26 cellular contexts compared by ENCODE assay signal in genomic region chr11:115420524-115420923, GRCh38.
DNase-seq lines count a peak whose midpoint lies in the region; ATAC-seq and TF ChIP-seq lines count a peak whose summit lies in the region.
"Had no signal": no experiment of that assay in that cellular context is flagged by ENCODE, and none has a peak within 500 bp of the region (broad histone marks: within the 10 kb centered on the region; RNA-seq: fewer than 3 reads in every experiment).

No MANE protein-coding gene starts in this region.

- intact Hi-C loops in upper lobe of right lung (cut with DNase I): no loop called here

- H3K9me3 ChIP-seq in upper lobe of right lung: no peaks in the 10 kb centered on the region
- H3K9me3 ChIP-seq in SJCRH30 (replicated peaks): no peaks in the 10 kb centered on the region
- H3K9me3 ChIP-seq: body of pancreas, pancreas, right lobe of liver, vagina had no signal

- peaks cover 78% of the 10 kb centered on the region for H3K4me1 Mint-ChIP-seq in glutamatergic neuron (ENCODE audit: low read depth, unreplicated experiment)
- H3K4me1 Mint-ChIP-seq: B cell had no signal

- H3K4me3 Mint-ChIP-seq in glutamatergic neuron (ENCODE audit: unreplicated experiment): peak overlapping the region; percentile 72
- H3K4me3 Mint-ChIP-seq: B cell; mesothelial cell of epicardium; natural killer cell treated with Interleukin-12 subunit alpha and Interleukin-12 subunit beta and Interleukin-15 and Interleukin-18, amount 100 ng/mL, for 72 hours had no signal

- H3K27me3 ChIP-seq in upper lobe of right lung (no peaks in the 10 kb centered on the region), SJCRH30 (no peaks in the 10 kb centered on the region)
- H3K27me3 ChIP-seq: body of pancreas, pancreas, right lobe of liver, vagina had no signal

- no peak for ATAC-seq in GM21723 (IDR thresholded peaks at IDR 0.05; ENCODE audit: unreplicated experiment)
- ATAC-seq in upper lobe of right lung: no peak
- ATAC-seq: body of pancreas; K562; left lobe of liver; natural killer cell treated with Interleukin-12 subunit alpha and Interleukin-12 subunit beta and Interleukin-15 and Interleukin-18, amount 100 ng/mL, for 72 hours; PC-3; right lobe of liver had no signal

- H3K36me3 ChIP-seq in upper lobe of right lung (no peaks in the 10 kb centered on the region), SJCRH30 (no peaks in the 10 kb centered on the region)
- H3K36me3 ChIP-seq: pancreas, right lobe of liver, vagina had no signal

- no peak overlapping the region for H3K27ac ChIP-seq in upper lobe of right lung
- no peak overlapping the region for H3K27ac ChIP-seq in SJCRH30
- H3K27ac ChIP-seq: body of pancreas, pancreas, right lobe of liver, vagina had no signal

- H3K4me1 ChIP-seq in upper lobe of right lung (no peaks in the 10 kb centered on the region), SJCRH30 (no peaks in the 10 kb centered on the region)
- H3K4me1 ChIP-seq: body of pancreas, pancreas, right lobe of liver, vagina had no signal

- H3K9me3 Mint-ChIP-seq in glutamatergic neuron (ENCODE audit: unreplicated experiment): peaks cover 22% of the 10 kb centered on the region
- H3K9me3 Mint-ChIP-seq: mesothelial cell of epicardium; natural killer cell treated with Interleukin-12 subunit alpha and Interleukin-12 subunit beta and Interleukin-15 and Interleukin-18, amount 100 ng/mL, for 72 hours had no signal

- H3K27me3 Mint-ChIP-seq in glutamatergic neuron (ENCODE audit: unreplicated experiment): peaks cover 15% of the 10 kb centered on the region

- no peak overlapping the region for H3K4me3 ChIP-seq in upper lobe of right lung
- no peak overlapping the region for H3K4me3 ChIP-seq in SJCRH30
- H3K4me3 ChIP-seq: body of pancreas, K562, pancreas, right lobe of liver, vagina had no signal

- TF ChIP-seq CTCF in glutamatergic neuron (IDR thresholded peaks at IDR 0.05; ENCODE audit: partially characterized antibody, unreplicated experiment) (no peak), upper lobe of right lung (IDR thresholded peaks at IDR 0.05) (no peak)

- H3K36me3 Mint-ChIP-seq in glutamatergic neuron (ENCODE audit: unreplicated experiment): no peaks in the 10 kb centered on the region
- H3K36me3 Mint-ChIP-seq: mesothelial cell of epicardium; natural killer cell treated with Interleukin-12 subunit alpha and Interleukin-12 subunit beta and Interleukin-15 and Interleukin-18, amount 100 ng/mL, for 72 hours had no signal

- peak overlapping the region; percentile 78 for H3K27ac Mint-ChIP-seq in glutamatergic neuron (ENCODE audit: unreplicated experiment)
- H3K27ac Mint-ChIP-seq: B cell; mesothelial cell of epicardium; natural killer cell treated with Interleukin-12 subunit alpha and Interleukin-12 subunit beta and Interleukin-15 and Interleukin-18, amount 100 ng/mL, for 72 hours had no signal

- DNase-seq in NCI-H146 (lab: John Stamatoyannopoulos, UW) (peak; percentile 88), NCI-H146 treated with DMSO at 0.1 percent for 48 hours (lab: John Stamatoyannopoulos, UW; ENCODE audit: unreplicated experiment) (no peak), NCI-H1417 (lab: John Stamatoyannopoulos, UW) (peak; percentile 61 to 99 (median 85)), NCI-H526 treated with DMSO at 0.1 percent for 48 hours (lab: John Stamatoyannopoulos, UW) (peak; percentile 98), glutamatergic neuron (no peak), upper lobe of right lung (no peak), SJCRH30 (no peak)
- DNase-seq: 8988T; activated CD4-positive, alpha-beta T cell treated with anti-CD3 and anti-CD28 coated beads for 48 hours; body of pancreas; effector memory CD4-positive, alpha-beta T cell; GDM1; GOT3; MV-4-11; NCI-H226; pancreas; PC-3; right lobe of liver; T-helper 1 cell had no signal

Comparison
In these comparisons a context has a peak if more than half of its experiments do, and no peak if none do; other contexts are left out.
1. DNase-seq: peak in NCI-H146 (single experiment), NCI-H1417 (3 of 3) and NCI-H526 treated with DMSO at 0.1 percent for 48 hours (single experiment); none in NCI-H146 treated with DMSO at 0.1 percent for 48 hours (single experiment), glutamatergic neuron (single experiment), upper lobe of right lung (single experiment) and SJCRH30 (0 of 2).